ENCODE assay signal across 26 cellular contexts in genomic region chr1:165147799-165148198, GRCh38.
"Had no signal": no experiment of that assay in that cellular context is flagged by ENCODE, and none has a peak within 500 bp of the region (broad histone marks: within the 10 kb centered on the region; RNA-seq: fewer than 3 reads in every experiment).

No MANE protein-coding gene starts in this region.

- DNase-seq: Kasumi-1, MG63, NCI-H1048, NCI-H1092 treated with DMSO at 0.1 percent for 48 hours, NCI-H1417 treated with DMSO at 0.1 percent for 48 hours, NCI-H1436 treated with DMSO at 0.1 percent for 48 hours, NCI-H1694 treated with DMSO at 0.1 percent for 48 hours, NCI-H187 treated with DMSO at 0.1 percent for 48 hours, NCI-H2029, NCI-H2081, NCI-H2171 treated with DMSO at 0.1 percent for 48 hours, NCI-H2227 treated with DMSO at 0.1 percent for 48 hours, NCI-H345, NCI-H446, NCI-H510A treated with DMSO at 0.1 percent for 48 hours, NCI-H524 treated with DMSO at 0.1 percent for 48 hours, NCI-H526 treated with DMSO at 0.1 percent for 48 hours, NCI-H774, PC-9, SHP77, SIG-M5, SJCRH30, T-cell had no signal

- H3K27me3 ChIP-seq: SJCRH30 had no signal

- FAIRE-seq: RCC 7860 had no signal

- H3K4me1 ChIP-seq: SJCRH30 had no signal

- H2AFZ ChIP-seq: PC-9 had no signal

- H3K36me3 ChIP-seq: MG63, SJCRH30 had no signal

- H3K4me2 ChIP-seq: PC-9 had no signal

- H3K4me3 ChIP-seq: MG63, PC-9, SJCRH30, SK-N-MC had no signal

- H3K9me3 ChIP-seq: MG63, SJCRH30 had no signal

- H3K27ac ChIP-seq: PC-9, RWPE1, SJCRH30, SK-N-MC had no signal
